In genomic region chr1:42958488-42959317, GRCh38 we compare ENCODE assay signal across 1 cellular context.
A peak's percentile ranks its signal among the peaks of the same experiment; 100 is the strongest.
TF ChIP-seq lines count a peak whose summit lies in the region.

Gene SLC2A1 (minus strand): TSS chr1:42958868. CDS start chr1:42958651, 217 bp downstream.

TF ChIP-seq in K562, 482 proteins besides CTCF, POLR2A, EP300 and RAD21 (continued from another document and continues in another):
- TF ChIP-seq PRDM10 (IDR thresholded peaks at IDR 0.05; ENCODE audit: partially characterized antibody) (peak; percentile 38), SP2 (IDR thresholded peaks at IDR 0.05; ENCODE audit: extremely low read depth, low read depth, low read length, poor library complexity, severe bottlenecking) (no peak), KDM5B (IDR thresholded peaks at IDR 0.05; ENCODE audit: insufficient replicate concordance, low read depth, low read length) (peak; percentile 97), RFX1 (IDR thresholded peaks at IDR 0.05) (no peak), YY1 (IDR thresholded peaks at IDR 0.05; ENCODE audit: borderline replicate concordance in 1 of 3, control insufficient read depth in 1 of 3, extremely low read depth in 1 of 3, insufficient read depth in 3 of 3, insufficient read length in 1 of 3, insufficient replicate concordance in 2 of 3, low read depth in 1 of 3, low read length in 2 of 3) (peak in 2 of 3 experiments; percentile 30 to 78), TOE1 (IDR thresholded peaks at IDR 0.05; ENCODE audit: borderline replicate concordance) (peak; percentile 81), TOE1 (CRISPR knock-in tag; IDR thresholded peaks at IDR 0.05; ENCODE audit: borderline replicate concordance, low read depth) (0 out of 2 replicates have a peak, but pooled peaks have one; percentile 28), HDAC1 (IDR thresholded peaks at IDR 0.05) (peak in 1 of 2 experiments; percentile 75; a peak in 1 of 4 replicates), ZFX (CRISPR knock-in tag; IDR thresholded peaks at IDR 0.05) (peak; percentile 68), NR4A1 (CRISPR knock-in tag; IDR thresholded peaks at IDR 0.05) (no peak), NR4A1 (tag; IDR thresholded peaks at IDR 0.05) (0 out of 2 replicates have a peak, but pooled peaks have one; percentile 38), PRPF4 (IDR thresholded peaks at IDR 0.05; ENCODE audit: insufficient read depth, low read depth, low read length, poor library complexity, severe bottlenecking) (peak; percentile 75), LCOR (CRISPR knock-in tag; IDR thresholded peaks at IDR 0.05) (0 out of 2 replicates have a peak, but pooled peaks have one; percentile 24), ZNF431 (CRISPR knock-in tag; IDR thresholded peaks at IDR 0.05) (peak; percentile 23; the same call in 1 of the 2 replicates), SUPT5H (IDR thresholded peaks at IDR 0.05) (peak; percentile 97), L3MBTL2 (IDR thresholded peaks at IDR 0.05) (peak; percentile 57), TRIM25 (IDR thresholded peaks at IDR 0.05; ENCODE audit: borderline replicate concordance) (0 out of 2 replicates have a peak, but pooled peaks have one; percentile 13), FOSL1 (tag; conservative IDR thresholded peaks at IDR 0.05) (peak; percentile 62), ZNF584 (CRISPR knock-in tag; IDR thresholded peaks at IDR 0.05; ENCODE audit: low read depth) (no peak), TAF9B (IDR thresholded peaks at IDR 0.05; ENCODE audit: partially characterized antibody) (peak; percentile 86), TBP (optimal IDR thresholded peaks at IDR 0.05; ENCODE audit: low read depth, low read length) (peak; percentile 96), ZNF395 (CRISPR knock-in tag; IDR thresholded peaks at IDR 0.05) (peak; percentile 83), RBM22 (IDR thresholded peaks at IDR 0.05; ENCODE audit: low read depth, low read length, poor library complexity, severe bottlenecking) (peak; percentile 84), HNRNPLL (IDR thresholded peaks at IDR 0.05; ENCODE audit: low read depth, low read length, poor library complexity, severe bottlenecking) (peak; percentile 95), NFRKB (IDR thresholded peaks at IDR 0.05; ENCODE audit: low read depth) (peak; percentile 74), MAZ (CRISPR knock-in tag; conservative IDR thresholded peaks at IDR 0.05 in 1 of 2, IDR thresholded peaks at IDR 0.05 in 1 of 2) (peak; percentile 85 to 86; a peak in 3 of 4 replicates), PHF20 (IDR thresholded peaks at IDR 0.05; ENCODE audit: partially characterized antibody) (peak; percentile 35), NR1H2 (CRISPR knock-in tag; IDR thresholded peaks at IDR 0.05) (peak; percentile 17; the same call in 1 of the 2 replicates), PKNOX1 (IDR thresholded peaks at IDR 0.05) (peak; percentile 17; the same call in 1 of the 2 replicates), CLOCK (CRISPR knock-in tag; IDR thresholded peaks at IDR 0.05; ENCODE audit: borderline replicate concordance) (no peak), ZNF830 (CRISPR knock-in tag; IDR thresholded peaks at IDR 0.05) (no peak), ZNF609 (CRISPR knock-in tag; IDR thresholded peaks at IDR 0.05; ENCODE audit: borderline replicate concordance) (peak; percentile 83; the same call in 1 of the 2 replicates), NUFIP1 (IDR thresholded peaks at IDR 0.05; ENCODE audit: partially characterized antibody) (peak; percentile 83), NRF1 (conservative IDR thresholded peaks at IDR 0.05 in 1 of 2, IDR thresholded peaks at IDR 0.05 in 1 of 2) (peak; percentile 69 to 72), MLLT1 (IDR thresholded peaks at IDR 0.05) (peak in 1 of 2 experiments; percentile 80; a peak in 2 of 4 replicates), SIN3A (IDR thresholded peaks at IDR 0.05; ENCODE audit: borderline replicate concordance in 2 of 2, control insufficient read depth in 1 of 2, low read depth in 2 of 2, low read length in 2 of 2) (peak; percentile 14 to 36; a peak in 1 of 4 replicates), MLX (CRISPR knock-in tag; conservative IDR thresholded peaks at IDR 0.05) (0 out of 4 replicates have a peak, but pooled peaks of 1 of the 2 experiments have one; percentile 31), BCOR (IDR thresholded peaks at IDR 0.05) (peak; percentile 96), FIP1L1 (IDR thresholded peaks at IDR 0.05; ENCODE audit: low read depth, low read length, poor library complexity, severe bottlenecking) (peak; percentile 93), CREB1 (IDR thresholded peaks at IDR 0.05) (no peak), CREB1 (CRISPR knock-in tag; IDR thresholded peaks at IDR 0.05) (peak; percentile 81), NONO (IDR thresholded peaks at IDR 0.05; ENCODE audit: low read depth in 2 of 2, low read length in 1 of 2) (peak in 1 of 2 experiments; percentile 76; a peak in 3 of 4 replicates), FUS (optimal IDR thresholded peaks at IDR 0.05; ENCODE audit: low read depth, low read length) (peak; percentile 6), ZBTB7A (IDR thresholded peaks at IDR 0.05; ENCODE audit: borderline replicate concordance, control insufficient read depth, low read depth, low read length) (peak; percentile 78; the same call in 1 of the 2 replicates), PTBP1 (IDR thresholded peaks at IDR 0.05; ENCODE audit: low read depth, low read length) (0 out of 2 replicates have a peak, but pooled peaks have one; percentile 74)
